1 cellular context compared by ENCODE assay signal in genomic region chr1:9793291-9793690, GRCh38.
TF ChIP-seq lines count a peak whose summit lies in the region.

No MANE protein-coding gene starts in this region.

TF ChIP-seq in GM23338, 12 proteins besides CTCF, POLR2A, EP300 and RAD21 (continued from another document):
- TF ChIP-seq ZNF462 (CRISPR knock-in tag; IDR thresholded peaks at IDR 0.05) (no peak), EZH2phosphoT487 (IDR thresholded peaks at IDR 0.05; ENCODE audit: unreplicated experiment) (no peak), ZNF331 (CRISPR knock-in tag; IDR thresholded peaks at IDR 0.05; ENCODE audit: low read depth) (no peak), ETS1 (IDR thresholded peaks at IDR 0.05) (no peak), ZNF114 (CRISPR knock-in tag; IDR thresholded peaks at IDR 0.05) (no peak)
TF ChIP-seq in GM23338: peak in this region for 0.
